ENCODE assay signal across 27 cellular contexts in genomic region chr4:151698213-151698612, GRCh38.
"Had no signal": no experiment of that assay in that cellular context is flagged by ENCODE, and none has a peak within 500 bp of the region (broad histone marks: within the 10 kb centered on the region; RNA-seq: fewer than 3 reads in every experiment).

No MANE protein-coding gene starts in this region.

- DNase-seq: activated B cell treated with CpG ODN at 0.5 μM for 24 hours; activated CD4-positive, alpha-beta memory T cell treated with anti-CD3 and anti-CD28 coated beads for 36 hours; activated CD4-positive, alpha-beta T cell treated with anti-CD3 and anti-CD28 coated beads for 4 hours; activated CD4-positive, alpha-beta T cell treated with anti-CD3 and anti-CD28 coated beads, Interleukin-2, amount 10 ng/mL, durations not matched to agents 24 days and 14 days; activated CD4-positive, alpha-beta T cell treated with anti-CD3 and anti-CD28 coated beads, Interleukin-2, amount 50 U/mL, for 1 hour; activated CD4-positive, alpha-beta T cell treated with anti-CD3 and anti-CD28 coated beads, Interleukin-2, amount 50 U/mL, for 4 hours; activated CD4-positive, CD25-positive, alpha-beta regulatory T cell treated with anti-CD3 and anti-CD28 coated beads, Interleukin-2, amount 50 U/mL, for 72 hours; activated CD8-positive, alpha-beta memory T cell treated with anti-CD3 and anti-CD28 coated beads, Interleukin-2, amount 50 U/mL, for 4 hours; activated CD8-positive, alpha-beta T cell treated with anti-CD3 and anti-CD28 coated beads for 36 hours; activated effector memory CD4-positive, alpha-beta T cell treated with Interleukin-2 at 50 U/mL for 16 hours; activated gamma-delta T cell; activated naive CD4-positive, alpha-beta T cell treated with anti-CD3 and anti-CD28 coated beads, Interleukin-2, amount 10 ng/mL, durations not matched to agents 7 days and 5 days; activated naive CD4-positive, alpha-beta T cell treated with Interleukin-2 at 50 U/mL for 16 hours; activated naive CD8-positive, alpha-beta T cell treated with anti-CD3 and anti-CD28 coated beads, Interleukin-2, amount 10 ng/mL, durations not matched to agents 7 days and 5 days; activated naive CD8-positive, alpha-beta T cell treated with anti-CD3 and anti-CD28 coated beads, Interleukin-2, amount 50 U/mL, for 24 hours; activated T-cell treated with anti-CD3 and anti-CD28 coated beads for 4 hours; activated T-cell treated with anti-CD3 and anti-CD28 coated beads, Interleukin-2, amount 50 U/mL, for 1 hour; activated T-cell treated with anti-CD3 and anti-CD28 coated beads, Interleukin-2, amount 50 U/mL, for 4 hours; activated T-cell treated with anti-CD3 and anti-CD28 coated beads, Interleukin-2, amount 50 U/mL, for 72 hours; amygdala; anterior cingulate cortex; cerebellar nuclear complex; T-helper 2 cell; T-helper 9 cell had no signal

- ATAC-seq: activated CD8-positive, alpha-beta T cell treated with anti-CD3 and anti-CD28 coated beads for 36 hours; activated naive CD8-positive, alpha-beta T cell treated with anti-CD3 and anti-CD28 coated beads, Interleukin-2, amount 50 U/mL, for 24 hours; activated T-cell treated with anti-CD3 and anti-CD28 coated beads, Interleukin-2, amount 50 U/mL, for 4 hours; activated T-cell treated with anti-CD3 and anti-CD28 coated beads, Interleukin-2, amount 50 U/mL, for 72 hours had no signal

- H3K27ac ChIP-seq: ascending aorta, cardiac muscle cell, VCaP had no signal

- H3K27me3 ChIP-seq: ascending aorta, cardiac muscle cell had no signal

- H3K4me1 ChIP-seq: ascending aorta had no signal

- H3K9me3 ChIP-seq: ascending aorta had no signal

- H3K36me3 ChIP-seq: cardiac muscle cell had no signal

- H3K4me3 ChIP-seq: ascending aorta, cardiac muscle cell had no signal
